21 cellular contexts compared by ENCODE assay signal in the genomic region with DNA sequence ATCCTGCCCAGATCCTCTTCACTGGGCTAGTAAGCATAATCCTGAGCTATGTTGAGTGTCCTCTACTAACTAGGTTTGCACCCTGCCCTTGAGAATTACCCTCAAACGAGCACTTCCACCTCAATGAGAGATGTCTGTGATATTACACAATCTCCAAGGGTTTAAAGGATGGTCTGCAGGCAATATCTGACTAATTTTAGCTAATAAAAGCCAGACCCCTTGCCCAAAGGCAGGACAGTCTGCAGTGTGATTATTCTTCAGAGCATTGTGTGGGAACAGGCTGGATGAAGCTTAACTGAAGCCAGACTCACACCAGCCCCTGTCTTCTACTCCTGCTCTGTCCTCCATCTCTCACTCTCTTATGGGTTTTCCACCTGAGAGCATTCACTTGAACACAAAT.
DNase-seq lines count a peak whose midpoint lies in the region; ATAC-seq and TF ChIP-seq lines count a peak whose summit lies in the region.
"Had no signal": no experiment of that assay in that cellular context is flagged by ENCODE, and none has a peak within 500 bp of the region (broad histone marks: within the 10 kb centered on the region; RNA-seq: fewer than 3 reads in every experiment).

No MANE protein-coding gene starts in this region.

- peak; percentile 78 for DNase-seq in SK-N-DZ (ENCODE audit: low spot score)
- peak; percentile 58 for DNase-seq in islet precursor cell
- DNase-seq in progenitor cell of endocrine pancreas (ENCODE audit: low spot score, unreplicated experiment): no peak
- no peak for DNase-seq in stimulated activated CD8-positive, alpha-beta memory T cell treated with anti-CD3 and anti-CD28 coated beads, Interleukin-4, amount 100 ng/mL, for 48 hours
- no peak for DNase-seq in HCEC 1CT
- DNase-seq: 8988T; ACHN; AML-193; BE2C; CD4-positive, alpha-beta T cell; CD8-positive, alpha-beta memory T cell; DMS 273 treated with DMSO at 0.1 percent for 48 hours; DMS79; EL; GF-D8; H9; HFFc6 had no signal

- no peak overlapping the region for H3K4me3 Mint-ChIP-seq in progenitor cell of endocrine pancreas (ENCODE audit: low read depth)
- H3K4me3 Mint-ChIP-seq: CD14-positive monocyte; CD4-positive, alpha-beta T cell; CD8-positive, alpha-beta memory T cell; GM23338; H9; HFFc6 had no signal

- H3K4me1 Mint-ChIP-seq in progenitor cell of endocrine pancreas (ENCODE audit: low read depth): peaks cover 44% of the 10 kb centered on the region
- H3K4me1 Mint-ChIP-seq: CD14-positive monocyte; CD8-positive, alpha-beta memory T cell had no signal

- H3K27me3 Mint-ChIP-seq in progenitor cell of endocrine pancreas: no peaks in the 10 kb centered on the region
- H3K27me3 Mint-ChIP-seq: CD4-positive, alpha-beta T cell; CD8-positive, alpha-beta memory T cell had no signal

- no peak for ATAC-seq in GM18909 (IDR thresholded peaks at IDR 0.05; ENCODE audit: poor library complexity, unreplicated experiment)
- ATAC-seq: A549, GM23338 had no signal

- peaks cover 3% of the 10 kb centered on the region for H3K36me3 Mint-ChIP-seq in progenitor cell of endocrine pancreas (ENCODE audit: insufficient read depth)
- H3K36me3 Mint-ChIP-seq: CD14-positive monocyte; CD8-positive, alpha-beta memory T cell had no signal

- TF ChIP-seq CTCF in progenitor cell of endocrine pancreas (IDR thresholded peaks at IDR 0.05; ENCODE audit: unreplicated experiment): no peak

- no peaks in the 10 kb centered on the region for H3K9me3 Mint-ChIP-seq in progenitor cell of endocrine pancreas (ENCODE audit: low read depth)

- H3K27ac Mint-ChIP-seq in progenitor cell of endocrine pancreas: peak overlapping the region; percentile 91
- H3K27ac Mint-ChIP-seq: CD14-positive monocyte; CD4-positive, alpha-beta T cell; CD8-positive, alpha-beta memory T cell; H9; HFFc6 had no signal

Comparison
In these comparisons a context has a peak if more than half of its experiments do, and no peak if none do; other contexts are left out.
1. DNase-seq: peak in SK-N-DZ (single experiment) and islet precursor cell (single experiment); none in progenitor cell of endocrine pancreas (single experiment), stimulated activated CD8-positive, alpha-beta memory T cell treated with anti-CD3 and anti-CD28 coated beads, Interleukin-4, amount 100 ng/mL, for 48 hours (single experiment) and HCEC 1CT (single experiment).